Comparison of ENCODE assay signal across 1 cellular context in the genomic region with DNA sequence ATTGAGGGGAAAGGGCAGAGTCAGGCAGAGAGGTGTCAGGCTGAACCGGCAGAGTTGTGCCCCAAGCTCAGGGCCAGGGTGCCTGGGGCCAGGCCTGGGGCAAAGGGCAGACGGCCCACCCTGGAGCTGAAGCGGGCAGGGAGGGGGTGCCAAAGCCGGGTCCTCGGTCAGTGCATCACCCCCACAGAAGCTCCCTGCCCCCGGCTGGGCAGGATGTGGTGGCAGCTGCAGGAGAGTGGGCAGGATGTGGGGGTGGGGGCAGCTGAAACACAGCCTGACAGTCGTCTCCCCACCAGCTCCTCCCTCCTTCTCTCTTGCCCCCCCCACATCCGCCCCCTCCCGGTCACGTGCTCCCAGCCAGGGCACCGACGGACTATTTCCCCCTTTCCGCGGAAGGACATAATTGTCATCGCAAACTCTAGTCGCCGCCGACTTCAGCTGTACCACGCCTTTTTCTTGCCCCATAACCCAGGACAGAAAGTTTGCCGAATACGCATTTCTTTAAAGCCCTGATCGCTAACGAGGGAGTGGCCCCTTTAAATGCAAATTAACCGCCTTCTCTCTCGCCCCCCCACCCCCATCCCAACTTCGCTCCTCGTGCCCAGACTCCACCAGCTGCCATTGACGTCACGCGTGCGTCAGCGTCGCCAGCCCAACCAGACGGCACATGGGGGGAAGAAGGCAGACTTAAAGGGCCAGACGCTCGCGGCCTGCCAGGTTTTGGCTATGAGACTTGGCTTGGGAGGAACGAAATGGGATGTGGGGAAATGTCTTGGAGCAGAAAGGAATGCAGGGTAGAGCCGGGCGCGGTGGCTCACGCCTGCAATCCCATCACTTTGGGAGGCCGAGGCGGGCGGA.
A peak's percentile ranks its signal among the peaks of the same experiment; 100 is the strongest.
TF ChIP-seq lines count a peak whose summit lies in the region.

No MANE protein-coding gene starts in this region.

TF ChIP-seq in GM12878, 131 proteins besides CTCF, POLR2A, EP300 and RAD21 (continued from another document):
- TF ChIP-seq PKNOX1 (IDR thresholded peaks at IDR 0.05) (peak; percentile 81), SREBF1 (IDR thresholded peaks at IDR 0.05; ENCODE audit: low read length) (no peak), TCF3 (IDR thresholded peaks at IDR 0.05; ENCODE audit: borderline replicate concordance, insufficient read depth, low read depth, low read length) (peak; percentile 99), TAF1 (IDR thresholded peaks at IDR 0.05; ENCODE audit: borderline replicate concordance, low read depth, low read length) (peak; percentile 67; the same call in 1 of the 2 replicates), ZBTB11 (CRISPR knock-in tag; IDR thresholded peaks at IDR 0.05) (no peak), HSF1 (IDR thresholded peaks at IDR 0.05; ENCODE audit: low read depth, low read length) (no peak), BCLAF1 (IDR thresholded peaks at IDR 0.05) (no peak), CEBPB (IDR thresholded peaks at IDR 0.05; ENCODE audit: borderline replicate concordance in 1 of 2, low read depth in 2 of 2, low read length in 2 of 2) (no peak), ESRRA (IDR thresholded peaks at IDR 0.05; ENCODE audit: low read length) (no peak), SMC3 (IDR thresholded peaks at IDR 0.05; ENCODE audit: borderline replicate concordance, low read length) (no peak; the same call in 1 of the 2 replicates), KDM1A (IDR thresholded peaks at IDR 0.05; ENCODE audit: borderline replicate concordance) (no peak)
- TF ChIP-seq, protein P1, sequence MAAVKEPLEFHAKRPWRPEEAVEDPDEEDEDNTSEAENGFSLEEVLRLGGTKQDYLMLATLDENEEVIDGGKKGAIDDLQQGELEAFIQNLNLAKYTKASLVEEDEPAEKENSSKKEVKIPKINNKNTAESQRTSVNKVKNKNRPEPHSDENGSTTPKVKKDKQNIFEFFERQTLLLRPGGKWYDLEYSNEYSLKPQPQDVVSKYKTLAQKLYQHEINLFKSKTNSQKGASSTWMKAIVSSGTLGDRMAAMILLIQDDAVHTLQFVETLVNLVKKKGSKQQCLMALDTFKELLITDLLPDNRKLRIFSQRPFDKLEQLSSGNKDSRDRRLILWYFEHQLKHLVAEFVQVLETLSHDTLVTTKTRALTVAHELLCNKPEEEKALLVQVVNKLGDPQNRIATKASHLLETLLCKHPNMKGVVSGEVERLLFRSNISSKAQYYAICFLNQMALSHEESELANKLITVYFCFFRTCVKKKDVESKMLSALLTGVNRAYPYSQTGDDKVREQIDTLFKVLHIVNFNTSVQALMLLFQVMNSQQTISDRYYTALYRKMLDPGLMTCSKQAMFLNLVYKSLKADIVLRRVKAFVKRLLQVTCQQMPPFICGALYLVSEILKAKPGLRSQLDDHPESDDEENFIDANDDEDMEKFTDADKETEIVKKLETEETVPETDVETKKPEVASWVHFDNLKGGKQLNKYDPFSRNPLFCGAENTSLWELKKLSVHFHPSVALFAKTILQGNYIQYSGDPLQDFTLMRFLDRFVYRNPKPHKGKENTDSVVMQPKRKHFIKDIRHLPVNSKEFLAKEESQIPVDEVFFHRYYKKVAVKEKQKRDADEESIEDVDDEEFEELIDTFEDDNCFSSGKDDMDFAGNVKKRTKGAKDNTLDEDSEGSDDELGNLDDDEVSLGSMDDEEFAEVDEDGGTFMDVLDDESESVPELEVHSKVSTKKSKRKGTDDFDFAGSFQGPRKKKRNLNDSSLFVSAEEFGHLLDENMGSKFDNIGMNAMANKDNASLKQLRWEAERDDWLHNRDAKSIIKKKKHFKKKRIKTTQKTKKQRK (IDR thresholded peaks at IDR 0.05; ENCODE audit: low read depth, low read length): no peak
